In the genomic region with DNA sequence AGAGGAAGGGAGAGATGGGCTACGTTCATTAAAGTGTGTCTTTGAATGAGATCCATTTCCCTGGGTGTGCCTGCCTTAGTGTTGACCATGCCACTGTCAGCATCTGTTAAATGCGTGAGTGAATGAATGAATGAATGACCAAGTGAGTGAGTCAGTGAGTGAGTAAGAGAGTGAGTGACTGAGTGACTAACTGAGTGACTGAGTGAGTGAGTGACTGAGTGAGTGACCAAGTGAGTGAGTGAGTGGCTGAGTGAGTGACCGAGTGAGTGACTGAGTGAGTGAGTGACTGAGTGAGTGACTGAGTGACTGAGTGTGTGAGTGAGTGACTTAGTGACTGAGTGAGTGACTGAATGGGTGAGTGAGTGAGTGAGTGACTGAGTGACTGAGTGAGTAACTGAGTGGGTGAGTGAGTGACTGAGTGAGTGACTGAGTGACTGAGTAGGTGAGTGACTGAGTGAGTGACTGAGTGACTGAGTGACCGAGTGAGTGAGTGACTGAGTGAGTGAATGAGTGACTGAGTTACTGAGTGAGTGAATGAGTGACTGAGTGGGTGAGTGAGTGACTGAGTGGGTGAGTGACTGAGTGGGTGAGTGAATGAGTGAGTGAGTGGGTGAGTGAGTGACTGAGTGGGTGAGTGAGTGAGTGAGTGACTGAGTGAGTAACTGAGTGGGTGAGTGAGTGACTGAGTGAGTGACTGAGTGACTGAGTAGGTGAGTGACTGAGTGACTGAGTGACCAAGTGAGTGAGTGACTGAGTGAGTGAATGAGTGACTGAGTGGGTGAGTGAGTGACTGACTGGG, we compare ENCODE assay signal across 21 cellular contexts. TPM values are rescaled to one million over a fixed set of nuclear protein-coding genes. Genes with fewer than 3 reads are reported as not detected.
DNase-seq lines count a peak whose midpoint lies in the region; ATAC-seq, FAIRE-seq and TF ChIP-seq lines count a peak whose summit lies in the region.
"Had no signal": no experiment of that assay in that cellular context is flagged by ENCODE, and none has a peak within 500 bp of the region (broad histone marks: within the 10 kb centered on the region; RNA-seq: fewer than 3 reads in every experiment).

No MANE protein-coding gene starts in this region.

- no peaks in the 10 kb centered on the region for H3K27me3 ChIP-seq in bronchial epithelial cell (ENCODE audit: control insufficient read depth, insufficient read depth, low read length)
- H3K27me3 ChIP-seq: BLaER1, body of pancreas, colonic mucosa, hepatocyte, uterus had no signal

- peaks cover 3% of the 10 kb centered on the region for H3K9me3 ChIP-seq in T-helper 17 cell (ENCODE audit: control insufficient read depth, low read length, poor library complexity, severe bottlenecking)
- H3K9me3 ChIP-seq: body of pancreas, colonic mucosa, uterus had no signal

- no peak for ATAC-seq in T-helper 17 cell
- no peak for ATAC-seq in stimulated activated naive B cell treated with anti-CD40 and anti-IgM and Interleukin-4, amounts not matched to agents 10 μg/mL and 1 μg/mL and 100 μg/mL, for 72 hours (replicated peaks)
- ATAC-seq: body of pancreas; stimulated activated naive CD8-positive, alpha-beta T cell treated with anti-CD3 and anti-CD28 coated beads, Interleukin-15, Interleukin-2, amounts not matched to agents 100 U/mL and 50 U/mL, for 24 hours had no signal

- no peaks in the 10 kb centered on the region for H3K36me3 ChIP-seq in bronchial epithelial cell (ENCODE audit: control insufficient read depth, insufficient read depth, low read length)
- H3K36me3 ChIP-seq: BLaER1, colonic mucosa, uterus, WERI-Rb-1 had no signal

- FAIRE-seq in bronchial epithelial cell (lab: Jason Lieb, UNC) (peak; percentile 88), RCC 7860 (lab: Jason Lieb, UNC) (no peak)
- FAIRE-seq: islet of Langerhans had no signal

- no peak for TF ChIP-seq CTCF in bronchial epithelial cell (IDR thresholded peaks at IDR 0.05; ENCODE audit: insufficient read depth, low read length, severe bottlenecking)

- no peak for DNase-seq in activated T-cell treated with anti-CD3 and anti-CD28 coated beads, Interleukin-2, amount 50 U/mL, for 24 hours
- DNase-seq in activated T-cell treated with anti-CD3 and anti-CD28 coated beads, Interleukin-2, amount 50 U/mL, for 48 hours: no peak
- DNase-seq in T-helper 17 cell (no peak), bronchial epithelial cell (ENCODE audit: low read depth) (no peak), DMS 273 (lab: John Stamatoyannopoulos, UW; ENCODE audit: unreplicated experiment) (no peak), RCC 7860 (ENCODE audit: low spot score) (no peak), NCI-H774 (lab: John Stamatoyannopoulos, UW) (no peak)
- DNase-seq in stimulated activated naive B cell treated with anti-CD40 and anti-IgM and Interleukin-4, amounts not matched to agents 10 μg/mL and 1 μg/mL and 100 μg/mL, for 72 hours: no peak
- DNase-seq: activated gamma-delta T cell; body of pancreas; colonic mucosa; H7; NCI-H524; stimulated activated naive CD8-positive, alpha-beta T cell treated with anti-CD3 and anti-CD28 coated beads, Interleukin-15, Interleukin-2, amounts not matched to agents 100 U/mL and 50 U/mL, for 24 hours; uterus; WERI-Rb-1 had no signal

- H3K9me3 Mint-ChIP-seq in activated T-cell treated with anti-CD3 and anti-CD28 coated beads, Interleukin-2, amount 50 U/mL, for 24 hours: peaks cover 34% of the 10 kb centered on the region
- peaks cover 30 to 35% of the 10 kb centered on the region in 2 donors for H3K9me3 Mint-ChIP-seq in stimulated activated naive B cell treated with anti-CD40 and anti-IgM and Interleukin-4, amounts not matched to agents 10 μg/mL and 1 μg/mL and 100 μg/mL, for 72 hours

- H3K4me3 Mint-ChIP-seq in activated T-cell treated with anti-CD3 and anti-CD28 coated beads, Interleukin-2, amount 50 U/mL, for 24 hours: no peak overlapping the region
- H3K4me3 Mint-ChIP-seq in T-helper 17 cell: peak overlapping the region; percentile 37
- no peak overlapping the region for H3K4me3 Mint-ChIP-seq in stimulated activated naive B cell treated with anti-CD40 and anti-IgM and Interleukin-4, amounts not matched to agents 10 μg/mL and 1 μg/mL and 100 μg/mL, for 72 hours

- peaks cover 11% of the 10 kb centered on the region for H3K36me3 Mint-ChIP-seq in activated T-cell treated with anti-CD3 and anti-CD28 coated beads, Interleukin-2, amount 50 U/mL, for 24 hours (ENCODE audit: low read depth)
- peaks cover 5% of the 10 kb centered on the region for H3K36me3 Mint-ChIP-seq in T-helper 17 cell (ENCODE audit: low read depth)
- H3K36me3 Mint-ChIP-seq in stimulated activated naive B cell treated with anti-CD40 and anti-IgM and Interleukin-4, amounts not matched to agents 10 μg/mL and 1 μg/mL and 100 μg/mL, for 72 hours: peaks cover 0 to 2% of the 10 kb centered on the region in 2 donors

- peaks cover 86% of the 10 kb centered on the region for H3K4me1 Mint-ChIP-seq in activated T-cell treated with anti-CD3 and anti-CD28 coated beads, Interleukin-2, amount 50 U/mL, for 24 hours (ENCODE audit: low read depth)
- peaks cover 50% of the 10 kb centered on the region for H3K4me1 Mint-ChIP-seq in T-helper 17 cell
- no peaks in the 10 kb centered on the region for H3K4me1 Mint-ChIP-seq in stimulated activated naive B cell treated with anti-CD40 and anti-IgM and Interleukin-4, amounts not matched to agents 10 μg/mL and 1 μg/mL and 100 μg/mL, for 72 hours

- no peaks in the 10 kb centered on the region for H3K27me3 Mint-ChIP-seq in activated T-cell treated with anti-CD3 and anti-CD28 coated beads, Interleukin-2, amount 50 U/mL, for 24 hours
- no peaks in the 10 kb centered on the region for H3K27me3 Mint-ChIP-seq in T-helper 17 cell
- peaks cover 10 to 12% of the 10 kb centered on the region in 2 donors for H3K27me3 Mint-ChIP-seq in stimulated activated naive B cell treated with anti-CD40 and anti-IgM and Interleukin-4, amounts not matched to agents 10 μg/mL and 1 μg/mL and 100 μg/mL, for 72 hours

- H3K27ac Mint-ChIP-seq in activated T-cell treated with anti-CD3 and anti-CD28 coated beads, Interleukin-2, amount 50 U/mL, for 24 hours: peak overlapping the region; percentile 91
- peak overlapping the region; percentile 93 for H3K27ac Mint-ChIP-seq in T-helper 17 cell
- H3K27ac Mint-ChIP-seq in stimulated activated naive B cell treated with anti-CD40 and anti-IgM and Interleukin-4, amounts not matched to agents 10 μg/mL and 1 μg/mL and 100 μg/mL, for 72 hours: peak overlapping the region; percentile 0

- H3K4me3 ChIP-seq in bronchial epithelial cell (ENCODE audit: low read depth, low read length): no peak overlapping the region
- H3K4me3 ChIP-seq: BLaER1, body of pancreas, colonic mucosa, hepatocyte, uterus had no signal

RNA-seq across cellular contexts. Expression of gene MAL, which starts 11.2 kb away (rescaled TPM):
- total RNA-seq in T-helper 17 cell (100 to 1,000 TPM; 127 to 159 TPM), bronchial epithelial cell (1.1 and 11.0 TPM in 2 replicates)
- total RNA-seq: A673, body of pancreas, lung microvascular endothelial cell had no signal

Comparison
In these comparisons a context has a peak if more than half of its experiments do, and no peak if none do; other contexts are left out.
1. H3K27ac Mint-ChIP-seq: peak in every context shown above with its lines; median percentile 93 in T-helper 17 cell; 91 in activated T-cell treated with anti-CD3 and anti-CD28 coated beads, Interleukin-2, amount 50 U/mL, for 24 hours; 0 in stimulated activated naive B cell treated with anti-CD40 and anti-IgM and Interleukin-4, amounts not matched to agents 10 μg/mL and 1 μg/mL and 100 μg/mL, for 72 hours.
2. RNA of gene MAL, which starts 11.2 kb away (total RNA-seq): 127 to 159 TPM in T-helper 17 cell; 1.1 to 11.0 TPM in bronchial epithelial cell; every median in the first group is over 10 times any median in the second.